Comparison of ENCODE assay signal across 15 cellular contexts in genomic region chr16:78461496-78461938, GRCh38.
DNase-seq lines count a peak whose midpoint lies in the region; ATAC-seq and TF ChIP-seq lines count a peak whose summit lies in the region.
"Had no signal": no experiment of that assay in that cellular context is flagged by ENCODE, and none has a peak within 500 bp of the region (broad histone marks: within the 10 kb centered on the region; RNA-seq: fewer than 3 reads in every experiment).

No MANE protein-coding gene starts in this region.

- peak overlapping the region; percentile 10 for H3K9ac ChIP-seq in iPS-15b (ENCODE audit: low read depth, low read length)
- H3K9ac ChIP-seq: BLaER1 treated with 17β-estradiol and CSF1 and Interleukin-3, amounts not matched to agents 10 nM and 100 nM; KMS-11 had no signal

- CTCF ChIA-PET in CD4-positive, alpha-beta memory T cell (lab: Charles Lee; ENCODE audit: partially characterized antibody), result no interaction called here

- no peak overlapping the region for H3K4me3 ChIP-seq in iPS-15b (ENCODE audit: low read depth, low read length)
- no peak overlapping the region for H3K4me3 ChIP-seq in CD4-positive, alpha-beta memory T cell (ENCODE audit: low read length in 2 of 2)
- H3K4me3 ChIP-seq in sigmoid colon, result no peak overlapping the region
- H3K4me3 ChIP-seq: BLaER1 treated with 17β-estradiol and CSF1 and Interleukin-3, amounts not matched to agents 10 nM and 100 nM; psoas muscle had no signal

- no peak for TF ChIP-seq CTCF in sigmoid colon (IDR thresholded peaks at IDR 0.05)

- H3K36me3 Mint-ChIP-seq in CD4-positive, alpha-beta memory T cell, result peaks cover 0 to 3% of the 10 kb centered on the region in 2 donors

- ATAC-seq in sciatic nerve (peak; percentile 45), HG02938 (IDR thresholded peaks at IDR 0.05; ENCODE audit: unreplicated experiment) (no peak)
- ATAC-seq: psoas muscle had no signal

- no peak overlapping the region for H3K27ac Mint-ChIP-seq in CD4-positive, alpha-beta memory T cell

- POLR2A ChIA-PET in CD4-positive, alpha-beta memory T cell (lab: Charles Lee; ENCODE audit: partially characterized antibody), result no interaction called here

- no peak for TF ChIP-seq EP300 in sigmoid colon (IDR thresholded peaks at IDR 0.05)

- peaks cover 0 to 4% (median 0%) of the 10 kb centered on the region in 8 donors for H3K9me3 Mint-ChIP-seq in CD4-positive, alpha-beta memory T cell

- no peaks in the 10 kb centered on the region for H3K4me1 Mint-ChIP-seq in CD4-positive, alpha-beta memory T cell

- H3K27ac ChIP-seq in CD4-positive, alpha-beta memory T cell (ENCODE audit: low read depth, low read length), result no peak overlapping the region
- H3K27ac ChIP-seq in sigmoid colon, result no peak overlapping the region
- H3K27ac ChIP-seq: BLaER1 treated with 17β-estradiol and CSF1 and Interleukin-3, amounts not matched to agents 10 nM and 100 nM; KMS-11; psoas muscle had no signal

- H3K9me3 ChIP-seq in iPS-15b (ENCODE audit: control insufficient read depth, insufficient read depth, low read length) (no peaks in the 10 kb centered on the region), sigmoid colon (no peaks in the 10 kb centered on the region)
- no peaks in the 10 kb centered on the region for H3K9me3 ChIP-seq in CD4-positive, alpha-beta memory T cell (ENCODE audit: control insufficient read depth in 1 of 2, low read length in 2 of 2)
- H3K9me3 ChIP-seq: psoas muscle had no signal

- intact Hi-C loops in sciatic nerve (cut with DNase I) (no loop called here), sigmoid colon (cut with DNase I) (no loop called here)
- intact Hi-C loops in CD4-positive, alpha-beta memory T cell (cut with micrococcal nuclease), result no loop called here

- H3K36me3 ChIP-seq in iPS-15b (ENCODE audit: control insufficient read depth, insufficient read depth, low read length) (no peaks in the 10 kb centered on the region), sigmoid colon (no peaks in the 10 kb centered on the region)
- H3K36me3 ChIP-seq in CD4-positive, alpha-beta memory T cell (ENCODE audit: insufficient read depth, low read length), result no peaks in the 10 kb centered on the region

- WGBS in sigmoid colon, 2 donors, result 12 to 52% methylated on average over 6 of the region's 6 CpGs

- DNase-seq in HT-29 (ENCODE audit: low spot score) (peak; percentile 41), SHP77 treated with DMSO at 0.1 percent for 48 hours (lab: John Stamatoyannopoulos, UW) (peak; percentile 27), sciatic nerve (ENCODE audit: low spot score) (no peak), sigmoid colon (no peak), superior temporal gyrus (ENCODE audit: extremely low spot score) (no peak)
- no peak for DNase-seq in CD4-positive, alpha-beta memory T cell
- DNase-seq: activated CD4-positive, alpha-beta T cell treated with anti-CD3 and anti-CD28 coated beads, Interleukin-2, amount 50 U/mL, for 48 hours; HCEC 1CT; NCI-H187 treated with DMSO at 0.1 percent for 48 hours; psoas muscle; trophoblast cell had no signal

- H3K27me3 ChIP-seq in iPS-15b (ENCODE audit: control insufficient read depth, insufficient read depth, low read length), result no peaks in the 10 kb centered on the region
- H3K27me3 ChIP-seq in CD4-positive, alpha-beta memory T cell (ENCODE audit: insufficient read depth, low read length), result no peaks in the 10 kb centered on the region
- H3K27me3 ChIP-seq in sigmoid colon, result no peaks in the 10 kb centered on the region
- H3K27me3 ChIP-seq: BLaER1 treated with 17β-estradiol and CSF1 and Interleukin-3, amounts not matched to agents 10 nM and 100 nM had no signal

- H3K27me3 Mint-ChIP-seq in CD4-positive, alpha-beta memory T cell, result no peaks in the 10 kb centered on the region

- H3K4me1 ChIP-seq in iPS-15b (ENCODE audit: control insufficient read depth, insufficient read depth, low read length) (no peaks in the 10 kb centered on the region), sigmoid colon (no peaks in the 10 kb centered on the region)
- no peaks in the 10 kb centered on the region for H3K4me1 ChIP-seq in CD4-positive, alpha-beta memory T cell (ENCODE audit: insufficient read depth, low read length)
- H3K4me1 ChIP-seq: psoas muscle had no signal

- TF ChIP-seq POLR2A in sigmoid colon (IDR thresholded peaks at IDR 0.05), result no peak

- no peak overlapping the region for H3K4me3 Mint-ChIP-seq in CD4-positive, alpha-beta memory T cell

Comparison
In these comparisons a context has a peak if more than half of its experiments do, and no peak if none do; other contexts are left out.
1. DNase-seq: peak in HT-29 (single experiment) and SHP77 treated with DMSO at 0.1 percent for 48 hours (single experiment); none in sciatic nerve (single experiment), CD4-positive, alpha-beta memory T cell (0 of 5), sigmoid colon (single experiment) and superior temporal gyrus (single experiment).